ENCODE assay signal across 9 cellular contexts in the genomic region with DNA sequence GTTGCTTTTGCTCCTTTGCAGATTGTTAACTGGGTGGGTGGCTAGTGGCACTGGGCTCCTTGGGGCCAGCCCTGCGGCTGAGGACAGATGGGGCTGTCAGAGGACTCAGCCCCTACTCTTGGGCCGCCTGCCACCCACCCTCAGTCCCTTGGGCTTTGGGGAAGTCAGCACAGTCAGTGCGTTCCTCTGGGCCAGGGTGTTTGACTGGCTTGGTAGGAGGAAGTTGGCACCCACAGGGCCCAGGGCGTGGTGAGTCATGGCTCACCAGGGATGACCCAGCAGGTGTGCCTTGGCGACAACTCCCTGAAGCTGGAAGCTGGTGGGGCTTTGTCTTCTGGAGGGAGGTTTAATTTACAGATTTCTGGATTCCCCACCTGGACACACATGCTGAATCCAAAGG. TPM values are rescaled to one million over a fixed set of nuclear protein-coding genes. Genes with fewer than 3 reads are reported as not detected.
DNase-seq lines count a peak whose midpoint lies in the region; ATAC-seq, FAIRE-seq and TF ChIP-seq lines count a peak whose summit lies in the region.
"Had no signal": no experiment of that assay in that cellular context is flagged by ENCODE, and none has a peak within 500 bp of the region (broad histone marks: within the 10 kb centered on the region; RNA-seq: fewer than 3 reads in every experiment).

No MANE protein-coding gene starts in this region.

- no peak overlapping the region for H3K18ac ChIP-seq in mesenchymal stem cell (ENCODE audit: low read depth in 1 of 2, low read length in 2 of 2)

- 93% methylated on average over 5 of the region's 5 CpGs for WGBS in mesenchymal stem cell

- no peak overlapping the region for H2BK12ac ChIP-seq in mesenchymal stem cell (ENCODE audit: low read length in 2 of 2)

- no peak overlapping the region for H2BK120ac ChIP-seq in mesenchymal stem cell (ENCODE audit: low read depth, low read length)

- H2AFZ ChIP-seq in mesenchymal stem cell (ENCODE audit: low read depth, low read length) = no peak overlapping the region

- no peak overlapping the region for H2AK5ac ChIP-seq in mesenchymal stem cell (ENCODE audit: low read length, severe bottlenecking)

- no peak overlapping the region for H2BK15ac ChIP-seq in mesenchymal stem cell (ENCODE audit: low read depth, poor library complexity, severe bottlenecking)

- H3K27me3 ChIP-seq in left ventricle myocardium inferior (ENCODE audit: low read depth) = no peaks in the 10 kb centered on the region
- H3K27me3 ChIP-seq in tibial artery = no peaks in the 10 kb centered on the region
- no peaks in the 10 kb centered on the region for H3K27me3 ChIP-seq in mesenchymal stem cell (ENCODE audit: control insufficient read depth in 1 of 2, insufficient read depth in 1 of 2, low read length in 2 of 2)

- no peak overlapping the region for H3K4me2 ChIP-seq in mesenchymal stem cell (ENCODE audit: low read length, poor library complexity, severe bottlenecking)

- FAIRE-seq in RCC 7860 (lab: Jason Lieb, UNC) = no peak

- peaks cover 89% of the 10 kb centered on the region for H3K4me1 ChIP-seq in left ventricle myocardium inferior
- peaks cover 0 to 70% (median 47%) of the 10 kb centered on the region in 4 donors for H3K4me1 ChIP-seq in tibial artery
- peaks cover 23% of the 10 kb centered on the region for H3K4me1 ChIP-seq in mesenchymal stem cell (ENCODE audit: control insufficient read depth, insufficient read depth, low read depth, low read length)

- H3K36me3 ChIP-seq in left ventricle myocardium inferior (peaks cover 38% of the 10 kb centered on the region), tibial artery (peaks cover 0 to 26% (median 22%) of the 10 kb centered on the region in 3 donors), mesenchymal stem cell (ENCODE audit: control insufficient read depth in 1 of 2, insufficient read depth in 2 of 2, low read depth in 1 of 2, low read length in 2 of 2) (peaks cover 36 to 54% of the 10 kb centered on the region in 2 experiments)

- peak overlapping the region; percentile 11 for H3K27ac ChIP-seq in left ventricle myocardium inferior (replicated peaks)
- H3K27ac ChIP-seq in tibial artery = no peak overlapping the region
- no peak overlapping the region for H3K27ac ChIP-seq in mesenchymal stem cell (ENCODE audit: low read length, poor library complexity, severe bottlenecking)

- H3K14ac ChIP-seq in mesenchymal stem cell (ENCODE audit: low read length in 2 of 2) = no peak overlapping the region

- no peak for TF ChIP-seq CTCF in left ventricle myocardium inferior (IDR thresholded peaks at IDR 0.05; ENCODE audit: borderline replicate concordance)
- TF ChIP-seq CTCF in tibial artery (IDR thresholded peaks at IDR 0.05) = no peak

- intact Hi-C loops in left ventricle myocardium inferior (cut with micrococcal nuclease) = no loop called here
- intact Hi-C loops in tibial artery (cut with DNase I; ENCODE audit: low total_unique reads) = no loop called here

- no peak overlapping the region for H4K8ac ChIP-seq in mesenchymal stem cell (ENCODE audit: low read length)

- no peak for ATAC-seq in HG02973 (IDR thresholded peaks at IDR 0.05; ENCODE audit: unreplicated experiment)

- H4K91ac ChIP-seq in mesenchymal stem cell (ENCODE audit: low read length) = no peak overlapping the region

- H3K23ac ChIP-seq in mesenchymal stem cell (ENCODE audit: low read length in 2 of 2) = no peak overlapping the region

- H3K4ac ChIP-seq in mesenchymal stem cell (ENCODE audit: low read depth in 1 of 2, low read length in 2 of 2) = no peak overlapping the region

- H3K9me3 ChIP-seq in left ventricle myocardium inferior (replicated peaks) (no peaks in the 10 kb centered on the region), tibial artery (no peaks in the 10 kb centered on the region), mesenchymal stem cell (ENCODE audit: control insufficient read depth, low read length) (no peaks in the 10 kb centered on the region)

- DNase-seq in SKM-1 treated with dmso at 0.1 percent for 144 hours (lab: John Stamatoyannopoulos, UW; ENCODE audit: unreplicated experiment) (peak; percentile 25), SKM-1 (lab: John Stamatoyannopoulos, UW; ENCODE audit: unreplicated experiment) (no peak), RCC 7860 (ENCODE audit: low spot score) (peak; percentile 18), left ventricle myocardium inferior (peak; percentile 45), tibial artery (peak; percentile 46 to 76), SIG-M5 treated with dmso at 0.1 percent for 504 hours (lab: John Stamatoyannopoulos, UW; ENCODE audit: unreplicated experiment) (no peak), mesenchymal stem cell (no peak)
- DNase-seq: CD4-positive, CD25-positive, alpha-beta regulatory T cell had no signal

- peaks cover 24% of the 10 kb centered on the region for H3K79me1 ChIP-seq in mesenchymal stem cell (replicated peaks; ENCODE audit: low read length, poor library complexity, severe bottlenecking)

- no peak overlapping the region for H3K9ac ChIP-seq in mesenchymal stem cell (ENCODE audit: low read length)

- H2BK5ac ChIP-seq in mesenchymal stem cell (ENCODE audit: low read depth, low read length, poor library complexity, severe bottlenecking) = no peak overlapping the region

- H3K4me3 ChIP-seq in left ventricle myocardium inferior (no peak overlapping the region), tibial artery (no peak overlapping the region), mesenchymal stem cell (ENCODE audit: insufficient read depth in 1 of 2, low read depth in 1 of 2, low read length in 2 of 2) (no peak overlapping the region)

RNA-seq across cellular contexts. Expression of a gene that starts 32.4 kb away (rescaled TPM):
- total RNA-seq in left ventricle myocardium inferior = 52.3 TPM
- 43.4 TPM for polyA plus RNA-seq in mesenchymal stem cell (2013, experiment 1 of 2)
- polyA plus RNA-seq in mesenchymal stem cell (2013, experiment 2 of 2) = 42.6 TPM

Comparison
In these comparisons a context has a peak if more than half of its experiments do, and no peak if none do; other contexts are left out.
1. DNase-seq: peak in SKM-1 treated with dmso at 0.1 percent for 144 hours (single experiment), RCC 7860 (single experiment), left ventricle myocardium inferior (single experiment) and tibial artery (2 of 2); none in SKM-1 (single experiment), SIG-M5 treated with dmso at 0.1 percent for 504 hours (single experiment) and mesenchymal stem cell (single experiment).